ENCODE assay signal across 8 cellular contexts in the genomic region with DNA sequence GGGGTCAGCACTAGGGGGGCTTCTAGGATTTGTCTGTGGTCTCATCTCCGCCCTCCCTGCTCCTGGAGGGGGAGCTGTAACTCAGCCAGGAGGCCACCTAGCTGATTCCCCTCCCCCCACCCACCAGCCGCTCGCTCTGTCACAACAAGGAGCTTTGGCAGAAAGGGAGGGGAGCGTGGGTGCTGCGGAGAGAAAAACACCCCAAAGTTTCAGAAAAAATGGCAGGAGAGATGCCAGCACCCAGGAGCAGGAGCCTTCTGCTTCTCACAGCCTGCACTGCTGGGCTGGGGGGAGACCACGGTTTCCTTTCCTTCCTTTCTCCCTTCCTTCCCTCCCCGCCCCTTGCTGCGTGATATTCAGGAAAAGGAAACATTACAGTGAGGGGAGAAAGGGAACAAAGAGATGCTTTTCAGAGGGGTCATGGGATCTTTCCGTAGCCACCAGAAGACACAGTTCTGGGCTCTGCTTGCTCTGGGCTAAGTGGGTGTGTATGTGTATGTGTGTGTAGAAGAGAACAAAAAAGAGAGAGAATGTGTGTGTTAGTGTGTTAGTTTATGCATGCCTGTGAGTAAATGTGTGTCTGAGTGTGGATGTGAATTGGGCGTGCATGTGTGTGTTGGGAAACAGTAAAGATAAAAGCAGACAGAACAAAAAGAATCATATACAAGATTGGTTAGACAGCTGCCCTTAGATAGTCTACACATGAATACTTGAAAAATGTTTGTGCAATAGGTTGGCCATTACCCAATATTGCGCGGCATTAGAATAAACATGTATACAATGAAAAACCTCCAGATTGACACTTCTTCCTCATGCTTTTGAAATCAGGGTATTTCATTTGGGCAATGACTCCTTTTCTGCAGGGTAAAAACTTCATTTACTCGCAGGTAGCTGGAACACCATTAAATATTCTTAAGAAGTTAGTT. TPM values are rescaled to one million over a fixed set of nuclear protein-coding genes. Genes with fewer than 3 reads are reported as not detected.
DNase-seq lines count a peak whose midpoint lies in the region; ATAC-seq and TF ChIP-seq lines count a peak whose summit lies in the region.

No MANE protein-coding gene starts in this region.

- TF ChIP-seq CTCF in fibroblast of mammary gland (conservative IDR thresholded peaks at IDR 0.05; ENCODE audit: control insufficient read depth, insufficient read depth, low read depth, low read length) (no peak), osteoblast (IDR thresholded peaks at IDR 0.05; ENCODE audit: extremely low read depth, low read depth, low read length) (no peak)

- no peaks in the 10 kb centered on the region for H4K20me1 ChIP-seq in osteoblast (ENCODE audit: insufficient read depth, low read length)

- H3K27me3 ChIP-seq in osteoblast (ENCODE audit: insufficient read depth, low read length): no peaks in the 10 kb centered on the region

- ATAC-seq in HG02870 (IDR thresholded peaks at IDR 0.05; ENCODE audit: unreplicated experiment) (no peak), GM21390 (IDR thresholded peaks at IDR 0.05; ENCODE audit: unreplicated experiment) (no peak)

- in situ Hi-C loops in SK-MEL-5 (cut with HindIII; ENCODE audit: low pct_unique_long_range_greater_than_20kb, low sequenced_read_pairs): no loop called here

- peak overlapping the region; percentile 77 for H3K4me2 ChIP-seq in osteoblast (ENCODE audit: insufficient read depth, low read length)

- no peaks in the 10 kb centered on the region for H3K79me2 ChIP-seq in osteoblast (ENCODE audit: insufficient read depth, low read length)

- H3K9ac ChIP-seq in ES-I3 (ENCODE audit: low read depth, low read length): peak overlapping the region; percentile 52

- peak overlapping the region; percentile 89 for H2AFZ ChIP-seq in osteoblast (ENCODE audit: low read length)

- H3K27ac ChIP-seq in osteoblast (ENCODE audit: low read depth, low read length): no peak overlapping the region

- H3K4me3 ChIP-seq in fibroblast of mammary gland (ENCODE audit: control insufficient read depth, low read depth, low read length) (peak overlapping the region; percentile 12), osteoblast (ENCODE audit: insufficient read depth, low read length) (peak overlapping the region; percentile 67)

- H3K4me1 ChIP-seq in ES-I3 (ENCODE audit: insufficient read depth, low read length) (peaks cover 11% of the 10 kb centered on the region), osteoblast (ENCODE audit: insufficient read depth, low read length) (peaks cover 7% of the 10 kb centered on the region)

- no peaks in the 10 kb centered on the region for H3K36me3 ChIP-seq in ES-I3 (ENCODE audit: insufficient read depth, low read length)
- H3K36me3 ChIP-seq in osteoblast (ENCODE audit: insufficient read depth, low read length): no peaks in the 10 kb centered on the region

- DNase-seq in SK-MEL-5 (ENCODE audit: low read depth, low spot score) (peak; percentile 96), fibroblast of mammary gland (ENCODE audit: low read depth) (no peak), osteoblast (ENCODE audit: insufficient read length, low spot score, missing footprints) (no peak), H4 (ENCODE audit: low spot score) (no peak), cerebellar nuclear complex (lab: John Stamatoyannopoulos, UW) (no peak)

- no peaks in the 10 kb centered on the region for H3K9me3 ChIP-seq in ES-I3 (ENCODE audit: control insufficient read depth, insufficient read depth, low read length)
- no peaks in the 10 kb centered on the region for H3K9me3 ChIP-seq in osteoblast (ENCODE audit: low read depth, low read length)

RNA-seq across cellular contexts. Expression of a gene that starts 36.4 kb away (rescaled TPM):
- 743 and 805 TPM in 2 replicates for total RNA-seq in SK-MEL-5 (2014; rRNA removed; shearing (Covaris generic))
- polyA plus RNA-seq in SK-MEL-5 (2015; cell fraction: cytosol; rRNA removed): 643 and 774 TPM in 2 replicates
- 566 and 618 TPM in 2 replicates for polyA plus RNA-seq in SK-MEL-5 (2015; cell fraction: nucleus; rRNA removed)
- 499 and 624 TPM in 2 replicates for total RNA-seq in osteoblast
- total RNA-seq in H4 (2014; rRNA removed; shearing (Covaris generic)): 647 and 690 TPM in 2 replicates
